Comparison of ENCODE assay signal across 20 cellular contexts in the genomic region with DNA sequence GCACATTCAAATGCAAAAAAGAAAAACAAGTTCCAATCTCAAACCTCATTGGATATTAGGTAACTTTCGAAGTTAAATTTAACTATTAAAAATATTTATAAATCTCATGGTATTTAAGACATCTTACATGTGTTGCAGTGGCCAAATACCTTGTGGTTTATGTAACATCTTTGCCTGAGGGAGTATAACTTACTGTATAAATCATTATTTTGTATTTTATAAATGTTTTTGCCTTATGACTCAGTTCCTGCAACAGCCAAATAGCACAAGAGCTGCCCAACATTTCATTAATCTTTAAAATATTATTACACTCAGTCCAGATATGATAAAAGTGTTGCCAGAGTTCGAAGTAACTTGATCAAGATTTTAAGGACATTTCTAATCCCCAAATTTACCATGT. TPM values are rescaled to one million over a fixed set of nuclear protein-coding genes. Genes with fewer than 3 reads are reported as not detected.
DNase-seq lines count a peak whose midpoint lies in the region; ATAC-seq and TF ChIP-seq lines count a peak whose summit lies in the region.
"Had no signal": no experiment of that assay in that cellular context is flagged by ENCODE, and none has a peak within 500 bp of the region (broad histone marks: within the 10 kb centered on the region; RNA-seq: fewer than 3 reads in every experiment).

No MANE protein-coding gene starts in this region.

- TF ChIP-seq CTCF in BJ (IDR thresholded peaks at IDR 0.05; ENCODE audit: insufficient read depth, low read depth, low read length): no peak
- no peak for TF ChIP-seq CTCF in RWPE1 (conservative IDR thresholded peaks at IDR 0.05; ENCODE audit: low read depth)
- TF ChIP-seq CTCF in osteocyte (IDR thresholded peaks at IDR 0.05): no peak
- no peak for TF ChIP-seq CTCF in WERI-Rb-1 (IDR thresholded peaks at IDR 0.05; ENCODE audit: low read depth, low read length)

- peaks cover 26% of the 10 kb centered on the region for H3K4me1 Mint-ChIP-seq in osteocyte (ENCODE audit: unreplicated experiment)

- no peaks in the 10 kb centered on the region for H3K9me3 Mint-ChIP-seq in osteocyte (ENCODE audit: unreplicated experiment)
- H3K9me3 Mint-ChIP-seq: nephron progenitor cell had no signal

- H3K4me3 Mint-ChIP-seq in osteocyte (ENCODE audit: unreplicated experiment): no peak overlapping the region
- H3K4me3 Mint-ChIP-seq: nephron progenitor cell had no signal

- peaks cover 9% of the 10 kb centered on the region for H3K27me3 ChIP-seq in BJ (ENCODE audit: control insufficient read depth, insufficient read depth, low read length)
- peaks cover 3% of the 10 kb centered on the region for H3K27me3 ChIP-seq in WERI-Rb-1 (ENCODE audit: insufficient read depth, low read depth, severe bottlenecking)

- peak overlapping the region; percentile 56 for H3K27ac Mint-ChIP-seq in osteocyte (ENCODE audit: unreplicated experiment)
- H3K27ac Mint-ChIP-seq: nephron progenitor cell had no signal

- no peaks in the 10 kb centered on the region for H3K36me3 ChIP-seq in BJ (ENCODE audit: control insufficient read depth, insufficient read depth, low read length)
- no peaks in the 10 kb centered on the region for H3K36me3 ChIP-seq in WERI-Rb-1
- H3K36me3 ChIP-seq: gastrocnemius medialis, stomach had no signal

- CTCF ChIA-PET in BJ (lab: Yijun Ruan, JAX): interaction anchor here (1.0 kb wide), 1 partner anchor 1818 kb away, joined by 3 read pairs; no protein-coding TSS in a partner anchor
- CTCF ChIA-PET in RWPE1 (lab: Yijun Ruan, JAX): no interaction called here

- ATAC-seq in HG03520 (IDR thresholded peaks at IDR 0.05; ENCODE audit: unreplicated experiment) (no peak), GM21423 (IDR thresholded peaks at IDR 0.05; ENCODE audit: unreplicated experiment) (no peak), HG02970 (IDR thresholded peaks at IDR 0.05; ENCODE audit: low FRiP score, unreplicated experiment) (no peak)
- ATAC-seq: gastrocnemius medialis, psoas muscle had no signal

- POLR2A ChIA-PET in BJ (lab: Charles Lee): no interaction called here
- POLR2A ChIA-PET in RWPE1 (lab: Yijun Ruan, JAX; ENCODE audit: low non-redundant PET): no interaction called here

- H3K27ac ChIP-seq in RWPE1 (no peak overlapping the region), WERI-Rb-1 (no peak overlapping the region)
- H3K27ac ChIP-seq: gastrocnemius medialis, psoas muscle, stomach had no signal

- no peaks in the 10 kb centered on the region for H3K36me3 Mint-ChIP-seq in osteocyte (ENCODE audit: unreplicated experiment)

- H3K9me3 ChIP-seq in WERI-Rb-1 (ENCODE audit: severe bottlenecking): no peaks in the 10 kb centered on the region
- H3K9me3 ChIP-seq: gastrocnemius medialis, psoas muscle, stomach had no signal

- no peak overlapping the region for H3K4me3 ChIP-seq in BJ (ENCODE audit: low read depth, low read length)
- H3K4me3 ChIP-seq in WERI-Rb-1 (ENCODE audit: low read depth, low read length): no peak overlapping the region
- H3K4me3 ChIP-seq: gastrocnemius medialis, psoas muscle, skin epidermis, stomach had no signal

- DNase-seq in BJ (ENCODE audit: low read depth) (peak; percentile 73), RWPE1 (ENCODE audit: low spot score) (peak; percentile 28), fibroblast of gingiva (ENCODE audit: low read depth) (peak; percentile 72), osteocyte (ENCODE audit: extremely low spot score, unreplicated experiment) (no peak), WERI-Rb-1 (no peak)
- DNase-seq: ACHN; activated CD4-positive, alpha-beta T cell treated with anti-CD3 and anti-CD28 coated beads, Interleukin-2, amount 50 U/mL, for 1 hour; activated gamma-delta T cell treated with Interleukin-2 at 50 U/mL for 16 hours; gastrocnemius medialis; left cardiac atrium; NCI-H82; nephron progenitor cell; psoas muscle; stimulated activated CD4-positive, alpha-beta T cell treated with anti-CD3 and anti-CD28 coated beads, Interleukin-4, amount 100 ng/mL, for 24 hours; stomach had no signal

- H3K27me3 Mint-ChIP-seq in osteocyte (ENCODE audit: unreplicated experiment): peaks cover 44% of the 10 kb centered on the region

RNA-seq across cellular contexts. Expression of a gene that starts 43.8 kb away (rescaled TPM):
- not detected in 2 replicates for polyA plus RNA-seq in BJ (2011; rRNA removed)
- polyA minus RNA-seq in BJ (2011; rRNA and poly(A)+ RNA removed): not detected in 2 replicates
- 0.38 and 0.63 TPM in 2 replicates for total RNA-seq in osteocyte
- total RNA-seq: stomach; T-helper 1 cell treated with Interleukin-12 subunit alpha and Interleukin-12 subunit beta and Interleukin-4 antibody, amounts not matched to agents 30 ng/mL and 1 ng/mL, for 36 hours had no signal

Comparison
In these comparisons a context has a peak if more than half of its experiments do, and no peak if none do; other contexts are left out.
1. DNase-seq: peak in BJ (single experiment), RWPE1 (single experiment) and fibroblast of gingiva (single experiment); none in osteocyte (single experiment) and WERI-Rb-1 (single experiment).